ENCODE assay signal across 8 cellular contexts in genomic region chr2:3557588-3558204, GRCh38. TPM values are rescaled to one million over a fixed set of nuclear protein-coding genes. Genes with fewer than 3 reads are reported as not detected.
DNase-seq lines count a peak whose midpoint lies in the region; ATAC-seq and TF ChIP-seq lines count a peak whose summit lies in the region.

No MANE protein-coding gene starts in this region.

- H3K4me3 ChIP-seq in GM12865 (ENCODE audit: low read depth, low read length) = peak overlapping the region; percentile 87
- H3K4me3 ChIP-seq in GM23248 = peak overlapping the region; percentile 80
- H3K4me3 ChIP-seq in Loucy (ENCODE audit: low read length, poor library complexity, severe bottlenecking) = peak overlapping the region; percentile 98
- peak overlapping the region; percentile 81 for H3K4me3 ChIP-seq in coronary artery

- DNase-seq in GM12865 (ENCODE audit: low read depth) (no peak), GM23248 (no peak), coronary artery (ENCODE audit: low spot score) (no peak), naive B cell (no peak), cortex of kidney (lab: John Stamatoyannopoulos, UW) (no peak), superior temporal gyrus (ENCODE audit: extremely low spot score) (no peak), DMS153 (lab: John Stamatoyannopoulos, UW) (no peak)

- H3K4me3 Mint-ChIP-seq in naive B cell = peak overlapping the region; percentile 89 to 96 (median 92)

- no peaks in the 10 kb centered on the region for H3K9me3 Mint-ChIP-seq in naive B cell

- H3K9me3 ChIP-seq in GM23248 (ENCODE audit: low read depth) = no peaks in the 10 kb centered on the region
- no peaks in the 10 kb centered on the region for H3K9me3 ChIP-seq in Loucy (ENCODE audit: insufficient read depth, low read depth, low read length)

- H3K9ac ChIP-seq in GM23248 (peak overlapping the region; percentile 99), Loucy (ENCODE audit: low read depth, low read length, poor library complexity, severe bottlenecking) (peak overlapping the region; percentile 92)

- peaks cover 61% of the 10 kb centered on the region for H3K79me2 ChIP-seq in GM23248 (ENCODE audit: insufficient read depth)
- H3K79me2 ChIP-seq in Loucy (ENCODE audit: insufficient read depth, low read length) = peaks cover 60% of the 10 kb centered on the region

- TF ChIP-seq CTCF in GM12865 (IDR thresholded peaks at IDR 0.05; ENCODE audit: insufficient read depth, low read depth, low read length, missing control alignments) = no peak
- no peak for TF ChIP-seq CTCF in Loucy (conservative IDR thresholded peaks at IDR 0.05; ENCODE audit: low read length)
- no peak for TF ChIP-seq CTCF in coronary artery (IDR thresholded peaks at IDR 0.05)

- H3K9me2 ChIP-seq in GM23248 (ENCODE audit: insufficient read depth) = no peaks in the 10 kb centered on the region
- no peaks in the 10 kb centered on the region for H3K9me2 ChIP-seq in Loucy (replicated peaks; ENCODE audit: low read depth, low read length)

- H3K36me3 ChIP-seq in GM23248 (ENCODE audit: low read depth) (peaks cover 26% of the 10 kb centered on the region), Loucy (ENCODE audit: insufficient read depth, low read length) (peaks cover 18% of the 10 kb centered on the region; the same call in 1 of the 2 replicates)

- no peaks in the 10 kb centered on the region for H3K27me3 Mint-ChIP-seq in naive B cell

- peak overlapping the region; percentile 91 for H3K4me2 ChIP-seq in GM23248 (ENCODE audit: unreplicated experiment)
- H3K4me2 ChIP-seq in Loucy (ENCODE audit: low read depth, low read length, poor library complexity, severe bottlenecking) = peak overlapping the region; percentile 95

- H3K4me1 Mint-ChIP-seq in naive B cell = peaks cover 21 to 50% (median 29%) of the 10 kb centered on the region in 3 donors

- peak; percentile 20 to 22 for ATAC-seq in naive B cell (ENCODE audit: low read depth in 2 of 2)

- peak overlapping the region; percentile 62 for H2AFZ ChIP-seq in GM23248
- H2AFZ ChIP-seq in Loucy (ENCODE audit: low read length) = peak overlapping the region; percentile 68

- no peaks in the 10 kb centered on the region for H4K20me1 ChIP-seq in GM23248 (ENCODE audit: insufficient read depth)
- H4K20me1 ChIP-seq in Loucy (ENCODE audit: insufficient read depth, low read length, poor library complexity, severe bottlenecking) = peaks cover 20% of the 10 kb centered on the region

- H3K27ac ChIP-seq in GM23248 (peak overlapping the region; percentile 93), coronary artery (peak overlapping the region; percentile 86 to 91)

- H3K27me3 ChIP-seq in GM23248 (replicated peaks; ENCODE audit: insufficient read depth) (no peaks in the 10 kb centered on the region), Loucy (ENCODE audit: insufficient read depth, low read length, poor library complexity, severe bottlenecking) (no peaks in the 10 kb centered on the region)

- H3K36me3 Mint-ChIP-seq in naive B cell = peaks cover 7 to 8% of the 10 kb centered on the region in 2 donors

- peak overlapping the region; percentile 91 to 99 (median 97) for H3K27ac Mint-ChIP-seq in naive B cell

- H3K4me1 ChIP-seq in GM23248 (ENCODE audit: insufficient read depth) = peaks cover 8% of the 10 kb centered on the region
- peaks cover 23% of the 10 kb centered on the region for H3K4me1 ChIP-seq in Loucy (ENCODE audit: insufficient read depth, low read length, poor library complexity, severe bottlenecking)

- in situ Hi-C loops in GM23248 (cut with MboI) = no loop called here

- WGBS in GM23248 (ENCODE audit: low coverage in 1 of 2, low lambda C conversion rate in 2 of 2, missing lambda C conversion rate in 2 of 2), 2 experiments = 1 to 2% methylated on average over 39 to 40 of the region's 40 CpGs

- no peaks in the 10 kb centered on the region for H3F3A ChIP-seq in GM23248 (ENCODE audit: insufficient read depth)
- H3F3A ChIP-seq in Loucy (ENCODE audit: low read depth) = no peaks in the 10 kb centered on the region

RNA-seq across cellular contexts. Expression of gene RNASEH1, which starts 0.4 kb away (rescaled TPM):
- 34.0 and 37.4 TPM in 2 replicates for total RNA-seq in GM23248 (2014; rRNA removed; shearing (Covaris generic))
- 52.4 and 55.2 TPM in 2 replicates for polyA plus RNA-seq in GM23248 (2016; fragmentation: Nextera tagmentation; extraction: Ambion mirVana)
- 10 to 100 TPM; 31.4 to 38.8 (median 36.2) TPM for polyA plus RNA-seq in naive B cell (ENCODE audit: low read depth in 6 of 6)

RNA-seq across cellular contexts. Expression of gene RPS7, which starts 17.4 kb away (rescaled TPM):
- 1,557 and 2,019 TPM in 2 replicates for total RNA-seq in GM23248 (2014; rRNA removed; shearing (Covaris generic))
- polyA plus RNA-seq in GM23248 (2016; fragmentation: Nextera tagmentation; extraction: Ambion mirVana) (602 and 629 TPM in 2 replicates), naive B cell (ENCODE audit: low read depth in 6 of 6) (1,000 to 10,000 TPM in 4 of 6 donors, 100 to 1,000 TPM in 2; 612 to 1,284 (median 1,085) TPM)

RNA-seq across cellular contexts. Expression of gene COLEC11, which starts 37.2 kb away (rescaled TPM):
- total RNA-seq in GM23248 (2014; rRNA removed; shearing (Covaris generic)) = not detected in 2 replicates
- polyA plus RNA-seq in GM23248 (2016; fragmentation: Nextera tagmentation; extraction: Ambion mirVana) (not detected in 2 replicates), naive B cell (ENCODE audit: low read depth in 6 of 6) (not detected)

RNA-seq across cellular contexts. Expression of gene ADI1, which starts 38.4 kb away (rescaled TPM):
- total RNA-seq in GM23248 (2014; rRNA removed; shearing (Covaris generic)) = 68.4 and 77.7 TPM in 2 replicates
- 140 and 149 TPM in 2 replicates for polyA plus RNA-seq in GM23248 (2016; fragmentation: Nextera tagmentation; extraction: Ambion mirVana)
- 10 to 100 TPM; 32.3 to 87.8 (median 37.1) TPM for polyA plus RNA-seq in naive B cell (ENCODE audit: low read depth in 6 of 6)
